Comparison of ENCODE assay signal across 1 cellular context in genomic region chr13:41059896-41060722, GRCh38.
A peak's percentile ranks its signal among the peaks of the same experiment; 100 is the strongest.
TF ChIP-seq lines count a peak whose summit lies in the region.

No MANE protein-coding gene starts in this region.

TF ChIP-seq in HepG2, 621 proteins besides CTCF, POLR2A, EP300 and RAD21 (continued from another document and continues in another):
- TF ChIP-seq, protein P1, sequence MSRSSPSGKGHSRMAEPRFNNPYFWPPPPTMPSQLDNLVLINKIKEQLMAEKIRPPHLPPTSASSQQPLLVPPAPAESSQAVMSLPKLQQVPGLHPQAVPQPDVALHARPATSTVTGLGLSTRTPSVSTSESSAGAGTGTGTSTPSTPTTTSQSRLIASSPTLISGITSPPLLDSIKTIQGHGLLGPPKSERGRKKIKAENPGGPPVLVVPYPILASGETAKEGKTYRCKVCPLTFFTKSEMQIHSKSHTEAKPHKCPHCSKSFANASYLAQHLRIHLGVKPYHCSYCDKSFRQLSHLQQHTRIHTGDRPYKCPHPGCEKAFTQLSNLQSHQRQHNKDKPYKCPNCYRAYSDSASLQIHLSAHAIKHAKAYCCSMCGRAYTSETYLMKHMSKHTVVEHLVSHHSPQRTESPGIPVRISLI (CRISPR knock-in tag; IDR thresholded peaks at IDR 0.05; ENCODE audit: borderline replicate concordance): no peak; the same call in 1 of the 2 replicates
- TF ChIP-seq, protein P2, sequence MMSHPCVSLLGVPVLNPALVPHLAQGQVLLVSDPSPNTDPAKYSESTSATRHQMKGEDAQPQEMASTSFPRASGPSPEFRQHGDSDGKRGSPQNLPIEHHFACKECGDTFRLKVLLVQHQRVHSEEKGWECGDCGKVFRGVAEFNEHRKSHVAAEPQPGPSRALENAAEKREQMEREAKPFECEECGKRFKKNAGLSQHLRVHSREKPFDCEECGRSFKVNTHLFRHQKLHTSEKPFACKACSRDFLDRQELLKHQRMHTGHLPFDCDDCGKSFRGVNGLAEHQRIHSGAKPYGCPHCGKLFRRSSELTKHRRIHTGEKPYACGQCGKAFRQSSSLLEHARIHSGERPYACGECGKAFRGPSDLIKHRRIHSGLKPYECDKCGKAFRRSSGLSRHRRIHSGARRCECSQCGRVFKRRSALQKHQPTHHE (CRISPR knock-in tag; IDR thresholded peaks at IDR 0.05; ENCODE audit: borderline replicate concordance): peak; percentile 31; the same call in 1 of the 2 replicates
- TF ChIP-seq, protein P3, sequence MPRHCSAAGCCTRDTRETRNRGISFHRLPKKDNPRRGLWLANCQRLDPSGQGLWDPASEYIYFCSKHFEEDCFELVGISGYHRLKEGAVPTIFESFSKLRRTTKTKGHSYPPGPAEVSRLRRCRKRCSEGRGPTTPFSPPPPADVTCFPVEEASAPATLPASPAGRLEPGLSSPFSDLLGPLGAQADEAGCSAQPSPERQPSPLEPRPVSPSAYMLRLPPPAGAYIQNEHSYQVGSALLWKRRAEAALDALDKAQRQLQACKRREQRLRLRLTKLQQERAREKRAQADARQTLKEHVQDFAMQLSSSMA (CRISPR knock-in tag; IDR thresholded peaks at IDR 0.05): no peak
- no peak for TF ChIP-seq ZNF790 (CRISPR knock-in tag; IDR thresholded peaks at IDR 0.05; ENCODE audit: borderline replicate concordance)
- TF ChIP-seq, protein P4, sequence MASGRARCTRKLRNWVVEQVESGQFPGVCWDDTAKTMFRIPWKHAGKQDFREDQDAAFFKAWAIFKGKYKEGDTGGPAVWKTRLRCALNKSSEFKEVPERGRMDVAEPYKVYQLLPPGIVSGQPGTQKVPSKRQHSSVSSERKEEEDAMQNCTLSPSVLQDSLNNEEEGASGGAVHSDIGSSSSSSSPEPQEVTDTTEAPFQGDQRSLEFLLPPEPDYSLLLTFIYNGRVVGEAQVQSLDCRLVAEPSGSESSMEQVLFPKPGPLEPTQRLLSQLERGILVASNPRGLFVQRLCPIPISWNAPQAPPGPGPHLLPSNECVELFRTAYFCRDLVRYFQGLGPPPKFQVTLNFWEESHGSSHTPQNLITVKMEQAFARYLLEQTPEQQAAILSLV (CRISPR knock-in tag; IDR thresholded peaks at IDR 0.05; ENCODE audit: borderline replicate concordance): peak; percentile 32; the same call in 1 of the 2 replicates
- TF ChIP-seq ISL2 (CRISPR knock-in tag; IDR thresholded peaks at IDR 0.05): no peak
- TF ChIP-seq, protein P5, sequence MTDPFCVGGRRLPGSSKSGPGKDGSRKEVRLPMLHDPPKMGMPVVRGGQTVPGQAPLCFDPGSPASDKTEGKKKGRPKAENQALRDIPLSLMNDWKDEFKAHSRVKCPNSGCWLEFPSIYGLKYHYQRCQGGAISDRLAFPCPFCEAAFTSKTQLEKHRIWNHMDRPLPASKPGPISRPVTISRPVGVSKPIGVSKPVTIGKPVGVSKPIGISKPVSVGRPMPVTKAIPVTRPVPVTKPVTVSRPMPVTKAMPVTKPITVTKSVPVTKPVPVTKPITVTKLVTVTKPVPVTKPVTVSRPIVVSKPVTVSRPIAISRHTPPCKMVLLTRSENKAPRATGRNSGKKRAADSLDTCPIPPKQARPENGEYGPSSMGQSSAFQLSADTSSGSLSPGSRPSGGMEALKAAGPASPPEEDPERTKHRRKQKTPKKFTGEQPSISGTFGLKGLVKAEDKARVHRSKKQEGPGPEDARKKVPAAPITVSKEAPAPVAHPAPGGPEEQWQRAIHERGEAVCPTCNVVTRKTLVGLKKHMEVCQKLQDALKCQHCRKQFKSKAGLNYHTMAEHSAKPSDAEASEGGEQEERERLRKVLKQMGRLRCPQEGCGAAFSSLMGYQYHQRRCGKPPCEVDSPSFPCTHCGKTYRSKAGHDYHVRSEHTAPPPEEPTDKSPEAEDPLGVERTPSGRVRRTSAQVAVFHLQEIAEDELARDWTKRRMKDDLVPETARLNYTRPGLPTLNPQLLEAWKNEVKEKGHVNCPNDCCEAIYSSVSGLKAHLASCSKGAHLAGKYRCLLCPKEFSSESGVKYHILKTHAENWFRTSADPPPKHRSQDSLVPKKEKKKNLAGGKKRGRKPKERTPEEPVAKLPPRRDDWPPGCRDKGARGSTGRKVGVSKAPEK (CRISPR knock-in tag; IDR thresholded peaks at IDR 0.05; ENCODE audit: borderline replicate concordance): no peak
- no peak for TF ChIP-seq GTF2F1 (IDR thresholded peaks at IDR 0.05; ENCODE audit: low read length)
- no peak for TF ChIP-seq ZNF10 (CRISPR knock-in tag; IDR thresholded peaks at IDR 0.05; ENCODE audit: borderline replicate concordance, low read depth)
- TF ChIP-seq ZNF615 (CRISPR knock-in tag; IDR thresholded peaks at IDR 0.05; ENCODE audit: borderline replicate concordance): peak; percentile 67; the same call in 1 of the 2 replicates
- TF ChIP-seq, protein P6, sequence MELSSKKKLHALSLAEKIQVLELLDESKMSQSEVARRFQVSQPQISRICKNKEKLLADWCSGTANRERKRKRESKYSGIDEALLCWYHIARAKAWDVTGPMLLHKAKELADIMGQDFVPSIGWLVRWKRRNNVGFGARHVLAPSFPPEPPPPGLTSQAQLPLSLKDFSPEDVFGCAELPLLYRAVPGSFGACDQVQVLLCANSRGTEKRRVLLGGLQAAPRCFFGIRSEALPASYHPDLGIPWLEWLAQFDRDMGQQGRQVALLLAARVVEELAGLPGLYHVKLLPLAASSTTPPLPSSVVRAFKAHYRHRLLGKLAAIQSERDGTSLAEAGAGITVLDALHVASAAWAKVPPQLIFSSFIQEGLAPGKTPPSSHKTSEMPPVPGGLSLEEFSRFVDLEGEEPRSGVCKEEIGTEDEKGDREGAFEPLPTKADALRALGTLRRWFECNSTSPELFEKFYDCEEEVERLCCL (CRISPR knock-in tag; IDR thresholded peaks at IDR 0.05; ENCODE audit: borderline replicate concordance): no peak
- no peak for TF ChIP-seq FOXP4 (CRISPR knock-in tag; IDR thresholded peaks at IDR 0.05)
- peak; percentile 69; the same call in 1 of the 2 replicates for TF ChIP-seq CBX5 (CRISPR knock-in tag; IDR thresholded peaks at IDR 0.05; ENCODE audit: borderline replicate concordance)
- no peak for TF ChIP-seq GRHL1 (CRISPR knock-in tag; conservative IDR thresholded peaks at IDR 0.05)
- 0 out of 2 replicates have a peak, but pooled peaks have one; percentile 26 for TF ChIP-seq ZNF572 (CRISPR knock-in tag; IDR thresholded peaks at IDR 0.05)
- TF ChIP-seq SMAD3 (CRISPR knock-in tag; IDR thresholded peaks at IDR 0.05): no peak
- TF ChIP-seq TBX2 (CRISPR knock-in tag; IDR thresholded peaks at IDR 0.05; ENCODE audit: borderline replicate concordance): peak; percentile 86
- peak; percentile 37; the same call in 1 of the 2 replicates for TF ChIP-seq KLF9 (CRISPR knock-in tag; IDR thresholded peaks at IDR 0.05; ENCODE audit: low read depth)
- TF ChIP-seq TP53 (CRISPR knock-in tag; conservative IDR thresholded peaks at IDR 0.05): no peak
- TF ChIP-seq, protein P7, sequence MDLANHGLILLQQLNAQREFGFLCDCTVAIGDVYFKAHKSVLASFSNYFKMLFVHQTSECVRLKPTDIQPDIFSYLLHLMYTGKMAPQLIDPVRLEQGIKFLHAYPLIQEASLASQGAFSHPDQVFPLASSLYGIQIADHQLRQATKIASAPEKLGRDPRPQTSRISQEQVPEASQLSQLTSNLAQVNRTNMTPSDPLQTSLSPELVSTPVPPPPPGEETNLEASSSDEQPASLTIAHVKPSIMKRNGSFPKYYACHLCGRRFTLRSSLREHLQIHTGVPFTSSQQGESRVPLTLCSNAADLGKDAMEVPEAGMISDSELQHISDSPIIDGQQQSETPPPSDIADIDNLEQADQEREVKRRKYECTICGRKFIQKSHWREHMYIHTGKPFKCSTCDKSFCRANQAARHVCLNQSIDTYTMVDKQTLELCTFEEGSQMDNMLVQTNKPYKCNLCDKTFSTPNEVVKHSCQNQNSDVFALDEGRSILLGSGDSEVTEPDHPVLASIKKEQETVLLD (CRISPR knock-in tag; IDR thresholded peaks at IDR 0.05; ENCODE audit: low read depth): peak; percentile 65; the same call in 1 of the 2 replicates
- TF ChIP-seq ARNT (IDR thresholded peaks at IDR 0.05): no peak
- no peak for TF ChIP-seq HOXD1 (CRISPR knock-in tag; IDR thresholded peaks at IDR 0.05)
- TF ChIP-seq ZNF563 (CRISPR knock-in tag; IDR thresholded peaks at IDR 0.05): peak; percentile 64
- no peak for TF ChIP-seq FOXA1 (IDR thresholded peaks at IDR 0.05)
- TF ChIP-seq FOXA1 (CRISPR knock-in tag; IDR thresholded peaks at IDR 0.05): peak; percentile 12; the same call in 1 of the 2 replicates
- TF ChIP-seq ZNF510 (CRISPR knock-in tag; IDR thresholded peaks at IDR 0.05; ENCODE audit: low read depth): no peak
- TF ChIP-seq ZNF883 (CRISPR knock-in tag; IDR thresholded peaks at IDR 0.05; ENCODE audit: not compliant biosample characterization): peak; percentile 75
- TF ChIP-seq CHD4 (IDR thresholded peaks at IDR 0.05; ENCODE audit: borderline replicate concordance, low read length): no peak
- no peak for TF ChIP-seq THYN1 (CRISPR knock-in tag; IDR thresholded peaks at IDR 0.05; ENCODE audit: borderline replicate concordance, low read depth)
- TF ChIP-seq ZC3H4 (CRISPR knock-in tag; IDR thresholded peaks at IDR 0.05; ENCODE audit: borderline replicate concordance): no peak
- TF ChIP-seq KDM5A (IDR thresholded peaks at IDR 0.05; ENCODE audit: borderline replicate concordance, low read length): peak; percentile 50; the same call in 1 of the 2 replicates
- no peak for TF ChIP-seq ZNF251 (CRISPR knock-in tag; IDR thresholded peaks at IDR 0.05)
- no peak for TF ChIP-seq CCAR2 (optimal IDR thresholded peaks at IDR 0.05; ENCODE audit: low read depth, low read length)
- TF ChIP-seq, protein P8, sequence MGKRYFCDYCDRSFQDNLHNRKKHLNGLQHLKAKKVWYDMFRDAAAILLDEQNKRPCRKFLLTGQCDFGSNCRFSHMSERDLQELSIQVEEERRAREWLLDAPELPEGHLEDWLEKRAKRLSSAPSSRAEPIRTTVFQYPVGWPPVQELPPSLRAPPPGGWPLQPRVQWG (CRISPR knock-in tag; IDR thresholded peaks at IDR 0.05; ENCODE audit: borderline replicate concordance, low read depth): no peak
- no peak for TF ChIP-seq ZNF446 (CRISPR knock-in tag; IDR thresholded peaks at IDR 0.05)
- TF ChIP-seq CREBL2 (CRISPR knock-in tag; IDR thresholded peaks at IDR 0.05; ENCODE audit: borderline replicate concordance): no peak
- TF ChIP-seq ERF (CRISPR knock-in tag; IDR thresholded peaks at IDR 0.05): peak; percentile 57; the same call in 1 of the 2 replicates
- TF ChIP-seq MXI1 (IDR thresholded peaks at IDR 0.05; ENCODE audit: borderline replicate concordance, low read depth, low read length): peak; percentile 77; the same call in 2 of the 3 replicates
- TF ChIP-seq CREM (IDR thresholded peaks at IDR 0.05): no peak
- no peak for TF ChIP-seq CREM (CRISPR knock-in tag; IDR thresholded peaks at IDR 0.05)
- no peak for TF ChIP-seq ATF5 (CRISPR knock-in tag; IDR thresholded peaks at IDR 0.05; ENCODE audit: low read depth)
- no peak for TF ChIP-seq ZNF180 (CRISPR knock-in tag; IDR thresholded peaks at IDR 0.05; ENCODE audit: borderline replicate concordance, low read depth)
- no peak for TF ChIP-seq SAFB2 (CRISPR knock-in tag; IDR thresholded peaks at IDR 0.05; ENCODE audit: borderline replicate concordance, low read depth)
- TF ChIP-seq SNAPC2 (CRISPR knock-in tag; IDR thresholded peaks at IDR 0.05): no peak
- no peak for TF ChIP-seq DNMT3B (CRISPR knock-in tag; conservative IDR thresholded peaks at IDR 0.05)
- no peak for TF ChIP-seq ZNF24 (IDR thresholded peaks at IDR 0.05)
- TF ChIP-seq HES4 (CRISPR knock-in tag; IDR thresholded peaks at IDR 0.05; ENCODE audit: borderline replicate concordance): peak; percentile 29; the same call in 1 of the 2 replicates
- peak; percentile 78 for TF ChIP-seq THAP11 (CRISPR knock-in tag; IDR thresholded peaks at IDR 0.05)
- no peak for TF ChIP-seq ZNF317 (CRISPR knock-in tag; IDR thresholded peaks at IDR 0.05)
- no peak for TF ChIP-seq ZNF44 (CRISPR knock-in tag; IDR thresholded peaks at IDR 0.05)
- TF ChIP-seq SP4 (CRISPR knock-in tag; IDR thresholded peaks at IDR 0.05): peak; percentile 37; the same call in 1 of the 2 replicates
- TF ChIP-seq, protein P9, sequence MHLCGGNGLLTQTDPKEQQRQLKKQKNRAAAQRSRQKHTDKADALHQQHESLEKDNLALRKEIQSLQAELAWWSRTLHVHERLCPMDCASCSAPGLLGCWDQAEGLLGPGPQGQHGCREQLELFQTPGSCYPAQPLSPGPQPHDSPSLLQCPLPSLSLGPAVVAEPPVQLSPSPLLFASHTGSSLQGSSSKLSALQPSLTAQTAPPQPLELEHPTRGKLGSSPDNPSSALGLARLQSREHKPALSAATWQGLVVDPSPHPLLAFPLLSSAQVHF (CRISPR knock-in tag; IDR thresholded peaks at IDR 0.05): no peak
- no peak; the same call in 1 of the 2 replicates for TF ChIP-seq SRY (CRISPR knock-in tag; IDR thresholded peaks at IDR 0.05)
- peak; percentile 74 for TF ChIP-seq AGO2 (optimal IDR thresholded peaks at IDR 0.05; ENCODE audit: low read depth, low read length)
